Comparison of ENCODE assay signal across 9 cellular contexts in the genomic region with DNA sequence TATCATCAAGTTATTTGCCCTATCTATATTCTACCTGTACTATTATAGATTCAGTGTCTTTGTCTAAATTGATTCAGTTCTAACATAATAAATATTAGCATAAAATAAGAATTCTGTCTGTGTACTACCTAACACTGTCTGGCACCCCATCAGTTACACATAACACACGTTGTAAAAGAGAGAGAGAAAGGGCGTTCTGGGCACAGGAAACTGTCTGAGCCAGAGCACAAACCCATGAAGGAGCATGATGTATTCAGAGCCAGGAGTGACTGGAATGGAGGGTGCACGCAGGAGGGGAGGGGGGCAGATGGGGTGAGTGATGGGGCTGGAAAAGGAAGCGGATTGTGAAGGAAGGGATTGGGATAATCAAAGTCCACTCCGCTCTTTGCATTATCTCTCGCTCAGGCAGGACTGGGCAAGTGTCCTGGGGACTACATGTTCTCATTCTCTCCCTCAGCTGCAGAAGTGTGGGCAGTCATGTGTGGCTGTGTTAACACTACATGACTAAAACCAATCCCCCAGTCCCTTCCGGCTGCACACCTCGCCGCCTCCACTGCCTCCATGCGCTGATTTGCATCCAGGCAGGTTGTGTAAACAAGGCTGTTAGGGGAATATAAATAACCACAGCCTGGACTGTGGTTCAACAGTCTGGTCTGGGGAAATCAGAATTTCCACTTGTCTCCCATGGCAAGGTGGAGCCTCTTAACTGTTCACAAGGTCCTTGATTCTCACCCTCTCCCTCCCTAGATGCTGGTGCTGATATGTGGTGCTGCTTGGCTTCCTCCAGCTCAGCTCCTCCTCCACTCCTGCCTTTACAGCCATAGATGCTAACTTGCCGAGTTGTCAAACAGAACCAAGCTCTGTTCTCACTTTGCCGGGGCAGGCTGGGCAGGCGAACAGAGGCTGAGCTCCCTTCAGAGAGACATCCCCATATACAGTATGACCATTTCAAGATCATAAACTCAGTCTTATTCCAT.
DNase-seq lines count a peak whose midpoint lies in the region; ATAC-seq, FAIRE-seq and TF ChIP-seq lines count a peak whose summit lies in the region.
"Had no signal": no experiment of that assay in that cellular context is flagged by ENCODE, and none has a peak within 500 bp of the region (broad histone marks: within the 10 kb centered on the region; RNA-seq: fewer than 3 reads in every experiment).

No MANE protein-coding gene starts in this region.

- H3K4me1 ChIP-seq in small intestine (ENCODE audit: control insufficient read depth in 2 of 2, insufficient read depth in 1 of 2, low read depth in 1 of 2, low read length in 1 of 2) = no peaks in the 10 kb centered on the region

- CTCF ChIA-PET in WTC11 (lab: Charles Lee) = no interaction called here

- no peak overlapping the region for H3K27ac ChIP-seq in small intestine (ENCODE audit: low read depth in 1 of 2, low read length in 1 of 2)

- no peaks in the 10 kb centered on the region for H3K27me3 Mint-ChIP-seq in WTC11 (ENCODE audit: low read depth)

- intact Hi-C loops in sciatic nerve (cut with DNase I) = no loop called here

- peak; percentile 56 for DNase-seq in GM10266 (ENCODE audit: extremely low spot score)
- no peak for DNase-seq in WTC11 (ENCODE audit: low spot score)
- DNase-seq in small intestine = no peak
- DNase-seq in activated CD4-positive, alpha-beta T cell treated with anti-CD3 and anti-CD28 coated beads, Interleukin-2, amount 50 U/mL, for 1 hour = no peak
- DNase-seq in sciatic nerve (ENCODE audit: low spot score) = no peak
- no peak for DNase-seq in activated effector memory CD4-positive, alpha-beta T cell treated with anti-CD3 and anti-CD28 coated beads, Interleukin-2, amount 50 U/mL, for 16 hours
- DNase-seq: NK-92 treated with Interleukin-12 subunit alpha and Interleukin-12 subunit beta, amount 100 ng/mL, for 24 hours had no signal

- 40 to 48% (median 46%) methylated on average over 13 of the region's 13 CpGs for WGBS in small intestine, 3 donors

- TF ChIP-seq CTCF in GM10266 (IDR thresholded peaks at IDR 0.05; ENCODE audit: control insufficient read depth, insufficient read depth, low read depth, missing control alignments) (no peak), WTC11 (IDR thresholded peaks at IDR 0.05) (no peak)

- no peak overlapping the region for H3K27ac Mint-ChIP-seq in WTC11

- peaks cover 0 to 1% of the 10 kb centered on the region in 2 donors for H3K27me3 ChIP-seq in small intestine (ENCODE audit: control insufficient read depth in 2 of 2, insufficient read depth in 2 of 2, low read length in 2 of 2)

- ATAC-seq in GM19468 (IDR thresholded peaks at IDR 0.05; ENCODE audit: extremely low read depth, unreplicated experiment) (peak; percentile 97), HG03196 (IDR thresholded peaks at IDR 0.05; ENCODE audit: unreplicated experiment) (peak; percentile 99), WTC11 (peak; percentile 36), sciatic nerve (no peak)

- FAIRE-seq in small intestine (lab: Jason Lieb, UNC) = no peak

- no peak overlapping the region for H3K4me3 Mint-ChIP-seq in WTC11

- peaks cover 25% of the 10 kb centered on the region for H3K9me3 Mint-ChIP-seq in WTC11

- H3K36me3 Mint-ChIP-seq in WTC11 = peaks cover 14% of the 10 kb centered on the region

- H3K4me1 Mint-ChIP-seq in WTC11 = peaks cover 17% of the 10 kb centered on the region

- H3K4me3 ChIP-seq in small intestine (ENCODE audit: low read depth in 1 of 2, low read length in 2 of 2) = no peak overlapping the region

- no peaks in the 10 kb centered on the region for H3K9me3 ChIP-seq in small intestine (ENCODE audit: control insufficient read depth, low read depth)

- no peaks in the 10 kb centered on the region for H3K36me3 ChIP-seq in small intestine (ENCODE audit: control insufficient read depth in 2 of 2, insufficient read depth in 2 of 2, low read length in 2 of 2)

- POLR2A ChIA-PET in WTC11 (lab: Charles Lee) = no interaction called here

TF ChIP-seq in WTC11, 78 proteins besides CTCF, POLR2A, EP300 and RAD21:
- TF ChIP-seq CREB1 (CRISPR knock-in tag; IDR thresholded peaks at IDR 0.05) (no peak), ZSCAN18 (CRISPR knock-in tag; IDR thresholded peaks at IDR 0.05) (no peak), TEAD1 (CRISPR knock-in tag; IDR thresholded peaks at IDR 0.05) (no peak), ZNF396 (CRISPR knock-in tag; IDR thresholded peaks at IDR 0.05; ENCODE audit: borderline replicate concordance) (no peak), GTF2I (CRISPR knock-in tag; conservative IDR thresholded peaks at IDR 0.05) (no peak), ZNF671 (CRISPR knock-in tag; IDR thresholded peaks at IDR 0.05) (no peak), ZNF416 (CRISPR knock-in tag; IDR thresholded peaks at IDR 0.05) (no peak), HMGXB4 (CRISPR knock-in tag; IDR thresholded peaks at IDR 0.05) (no peak)
- TF ChIP-seq, protein P1, sequence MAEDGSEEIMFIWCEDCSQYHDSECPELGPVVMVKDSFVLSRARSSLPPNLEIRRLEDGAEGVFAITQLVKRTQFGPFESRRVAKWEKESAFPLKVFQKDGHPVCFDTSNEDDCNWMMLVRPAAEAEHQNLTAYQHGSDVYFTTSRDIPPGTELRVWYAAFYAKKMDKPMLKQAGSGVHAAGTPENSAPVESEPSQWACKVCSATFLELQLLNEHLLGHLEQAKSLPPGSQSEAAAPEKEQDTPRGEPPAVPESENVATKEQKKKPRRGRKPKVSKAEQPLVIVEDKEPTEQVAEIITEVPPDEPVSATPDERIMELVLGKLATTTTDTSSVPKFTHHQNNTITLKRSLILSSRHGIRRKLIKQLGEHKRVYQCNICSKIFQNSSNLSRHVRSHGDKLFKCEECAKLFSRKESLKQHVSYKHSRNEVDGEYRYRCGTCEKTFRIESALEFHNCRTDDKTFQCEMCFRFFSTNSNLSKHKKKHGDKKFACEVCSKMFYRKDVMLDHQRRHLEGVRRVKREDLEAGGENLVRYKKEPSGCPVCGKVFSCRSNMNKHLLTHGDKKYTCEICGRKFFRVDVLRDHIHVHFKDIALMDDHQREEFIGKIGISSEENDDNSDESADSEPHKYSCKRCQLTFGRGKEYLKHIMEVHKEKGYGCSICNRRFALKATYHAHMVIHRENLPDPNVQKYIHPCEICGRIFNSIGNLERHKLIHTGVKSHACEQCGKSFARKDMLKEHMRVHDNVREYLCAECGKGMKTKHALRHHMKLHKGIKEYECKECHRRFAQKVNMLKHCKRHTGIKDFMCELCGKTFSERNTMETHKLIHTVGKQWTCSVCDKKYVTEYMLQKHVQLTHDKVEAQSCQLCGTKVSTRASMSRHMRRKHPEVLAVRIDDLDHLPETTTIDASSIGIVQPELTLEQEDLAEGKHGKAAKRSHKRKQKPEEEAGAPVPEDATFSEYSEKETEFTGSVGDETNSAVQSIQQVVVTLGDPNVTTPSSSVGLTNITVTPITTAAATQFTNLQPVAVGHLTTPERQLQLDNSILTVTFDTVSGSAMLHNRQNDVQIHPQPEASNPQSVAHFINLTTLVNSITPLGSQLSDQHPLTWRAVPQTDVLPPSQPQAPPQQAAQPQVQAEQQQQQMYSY (CRISPR knock-in tag; IDR thresholded peaks at IDR 0.05) = peak; percentile 67; the same call in 1 of the 2 replicates
